8 cellular contexts compared by ENCODE assay signal in genomic region chr16:72561-73537, GRCh38. TPM values are rescaled to one million over a fixed set of nuclear protein-coding genes. Genes with fewer than 3 reads are reported as not detected.
DNase-seq lines count a peak whose midpoint lies in the region; TF ChIP-seq lines count a peak whose summit lies in the region.

A gene with protein sequence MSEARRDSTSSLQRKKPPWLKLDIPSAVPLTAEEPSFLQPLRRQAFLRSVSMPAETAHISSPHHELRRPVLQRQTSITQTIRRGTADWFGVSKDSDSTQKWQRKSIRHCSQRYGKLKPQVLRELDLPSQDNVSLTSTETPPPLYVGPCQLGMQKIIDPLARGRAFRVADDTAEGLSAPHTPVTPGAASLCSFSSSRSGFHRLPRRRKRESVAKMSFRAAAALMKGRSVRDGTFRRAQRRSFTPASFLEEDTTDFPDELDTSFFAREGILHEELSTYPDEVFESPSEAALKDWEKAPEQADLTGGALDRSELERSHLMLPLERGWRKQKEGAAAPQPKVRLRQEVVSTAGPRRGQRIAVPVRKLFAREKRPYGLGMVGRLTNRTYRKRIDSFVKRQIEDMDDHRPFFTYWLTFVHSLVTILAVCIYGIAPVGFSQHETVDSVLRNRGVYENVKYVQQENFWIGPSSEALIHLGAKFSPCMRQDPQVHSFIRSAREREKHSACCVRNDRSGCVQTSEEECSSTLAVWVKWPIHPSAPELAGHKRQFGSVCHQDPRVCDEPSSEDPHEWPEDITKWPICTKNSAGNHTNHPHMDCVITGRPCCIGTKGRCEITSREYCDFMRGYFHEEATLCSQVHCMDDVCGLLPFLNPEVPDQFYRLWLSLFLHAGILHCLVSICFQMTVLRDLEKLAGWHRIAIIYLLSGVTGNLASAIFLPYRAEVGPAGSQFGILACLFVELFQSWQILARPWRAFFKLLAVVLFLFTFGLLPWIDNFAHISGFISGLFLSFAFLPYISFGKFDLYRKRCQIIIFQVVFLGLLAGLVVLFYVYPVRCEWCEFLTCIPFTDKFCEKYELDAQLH (minus strand): TSS chr16:72631. CDS start chr16:65015, 7,616 bp downstream.

- TF ChIP-seq CTCF in adrenal gland (IDR thresholded peaks at IDR 0.05): no peak
- no peak for TF ChIP-seq CTCF in right atrium auricular region (IDR thresholded peaks at IDR 0.05)

- H3K27me3 ChIP-seq in BLaER1 (peaks cover 50% of the 10 kb centered on the region), HUES6 (ENCODE audit: control insufficient read depth, insufficient read depth, low read length) (no peaks in the 10 kb centered on the region), adrenal gland (no peaks in the 10 kb centered on the region), right atrium auricular region (no peaks in the 10 kb centered on the region)

- peak within 1 kb of the TSS; percentile 63 for H3K4me3 ChIP-seq in BLaER1
- peak within 1 kb of the TSS; percentile 87 for H3K4me3 ChIP-seq in HUES6 (ENCODE audit: low read depth, low read length)
- peak within 1 kb of the TSS in 2 of 4 donors; percentile 37 to 77 for H3K4me3 ChIP-seq in adrenal gland
- peak within 1 kb of the TSS; percentile 66 to 85 for H3K4me3 ChIP-seq in right atrium auricular region

- WGBS in adrenal gland, 4 donors: 20 to 66% (median 28%) methylated on average over 17 to 62 of the region's 62 CpGs

- H3K27ac ChIP-seq in BLaER1 (0 out of 2 replicates have a peak within 1 kb of the TSS, but pooled peaks have one; percentile 9), HUES6 (ENCODE audit: low read depth, low read length) (peak within 1 kb of the TSS; percentile 84; the same call in 1 of the 2 replicates), adrenal gland (peak within 1 kb of the TSS in 4 of 5 donors; percentile 32 to 89 (median 54)), right atrium auricular region (peak within 1 kb of the TSS; percentile 90 to 96)

- peak within 1 kb of the TSS; percentile 94 for H3K4me2 ChIP-seq in BLaER1

- H3K36me3 ChIP-seq in BLaER1 (no peaks in the 10 kb centered on the region), HUES6 (ENCODE audit: control insufficient read depth, insufficient read depth, low read length) (no peaks in the 10 kb centered on the region), adrenal gland (replicated peaks in 1 of 2) (no peaks in the 10 kb centered on the region), right atrium auricular region (no peaks in the 10 kb centered on the region)

- intact Hi-C loops in adrenal gland (cut with DNase I): no loop called here

- peaks cover 10% of the 10 kb centered on the region; the same call in 1 of the 2 replicates for H4K20me1 ChIP-seq in BLaER1

- H3K4me1 ChIP-seq in BLaER1 (peaks cover 61% of the 10 kb centered on the region), HUES6 (ENCODE audit: control insufficient read depth, insufficient read depth, low read length) (peaks cover 81% of the 10 kb centered on the region), adrenal gland (replicated peaks in 1 of 2) (peaks cover 24 to 34% of the 10 kb centered on the region in 2 donors), right atrium auricular region (peaks cover 0 to 95% of the 10 kb centered on the region in 2 donors)

- peak in 3 of 7 donors; percentile 45 to 63 (median 63) for DNase-seq in adrenal gland
- DNase-seq in right atrium auricular region (ENCODE audit: low spot score): no peak
- no peak for DNase-seq in pulmonary artery endothelial cell (ENCODE audit: low read depth, low spot score)
- no peak for DNase-seq in activated gamma-delta T cell (lab: John Stamatoyannopoulos, UW)
- no peak for DNase-seq in NCI-H1048 (lab: John Stamatoyannopoulos, UW)
- no peak for DNase-seq in NCI-H1436 treated with DMSO at 0.1 percent for 48 hours (lab: John Stamatoyannopoulos, UW)

- no peaks in the 10 kb centered on the region for H3K9me3 ChIP-seq in BLaER1
- H3K9me3 ChIP-seq in HUES6 (ENCODE audit: control insufficient read depth, insufficient read depth, low read depth, low read length): no peaks in the 10 kb centered on the region
- no peaks in the 10 kb centered on the region for H3K9me3 ChIP-seq in adrenal gland (replicated peaks in 1 of 3)
- H3K9me3 ChIP-seq in right atrium auricular region: no peaks in the 10 kb centered on the region

- H3K9ac ChIP-seq in BLaER1 (peak within 1 kb of the TSS; percentile 50; the same call in 1 of the 2 replicates), HUES6 (ENCODE audit: low read length) (peak within 1 kb of the TSS; percentile 96)

- TF ChIP-seq POLR2A in adrenal gland (IDR thresholded peaks at IDR 0.05): no peak

RNA-seq across cellular contexts. Expression of the gene that starts here (rescaled TPM):
- total RNA-seq in adrenal gland (10 to 100 TPM in 1 of 8 donors, 1 to 10 TPM in 7; 3.7 to 10.2 (median 7.6) TPM), right atrium auricular region (10 to 100 TPM; 12.0 to 25.4 TPM), pulmonary artery endothelial cell (24.9 and 26.2 TPM in 2 replicates)
- 10 to 100 TPM in 2 of 3 donors, 1 to 10 TPM in 1; 2.3 to 55.7 (median 47.1) TPM for polyA plus RNA-seq in adrenal gland

Comparison
In these comparisons a context has a peak if more than half of its experiments do, and no peak if none do; other contexts are left out.
1. H3K27ac ChIP-seq: peak in every context shown above with its lines; median percentile 93 in right atrium auricular region; 84 in HUES6; 54 in adrenal gland; 9 in BLaER1.